Comparison of ENCODE assay signal across 9 cellular contexts in genomic region chr16:56643080-56643778, GRCh38. TPM values are rescaled to one million over a fixed set of nuclear protein-coding genes. Genes with fewer than 3 reads are reported as not detected.
DNase-seq lines count a peak whose midpoint lies in the region; ATAC-seq and TF ChIP-seq lines count a peak whose summit lies in the region.
"Had no signal": no experiment of that assay in that cellular context is flagged by ENCODE, and none has a peak within 500 bp of the region (broad histone marks: within the 10 kb centered on the region; RNA-seq: fewer than 3 reads in every experiment).

No MANE protein-coding gene starts in this region.

- no peaks in the 10 kb centered on the region for H3K9me3 Mint-ChIP-seq in natural killer cell treated with Interleukin-12 subunit alpha and Interleukin-12 subunit beta and Interleukin-15 and Interleukin-18, amount 100 ng/mL, for 72 hours
- no peaks in the 10 kb centered on the region for H3K9me3 Mint-ChIP-seq in stimulated activated naive CD8-positive, alpha-beta T cell treated with anti-CD3 and anti-CD28 coated beads, Interleukin-15, amount 100 ng/mL, for 72 hours

- peaks cover 11 to 29% (median 25%) of the 10 kb centered on the region in 4 donors for H3K4me1 ChIP-seq in esophagus muscularis mucosa

- no peaks in the 10 kb centered on the region for H3K9me3 ChIP-seq in esophagus muscularis mucosa

- H3K27ac Mint-ChIP-seq in natural killer cell treated with Interleukin-12 subunit alpha and Interleukin-12 subunit beta and Interleukin-15 and Interleukin-18, amount 100 ng/mL, for 72 hours, result no peak overlapping the region
- H3K27ac Mint-ChIP-seq in stimulated activated naive CD8-positive, alpha-beta T cell treated with anti-CD3 and anti-CD28 coated beads, Interleukin-15, amount 100 ng/mL, for 72 hours, result peak overlapping the region; percentile 80 to 85

- H3K27ac ChIP-seq in esophagus muscularis mucosa (replicated peaks in 1 of 4), result peak overlapping the region; percentile 4 to 40 (median 12)

- H3K4me3 ChIP-seq in esophagus muscularis mucosa, result peak overlapping the region; percentile 38 to 55 (median 42)

- TF ChIP-seq CTCF in LNCAP (IDR thresholded peaks at IDR 0.05) (peak; percentile 55), esophagus muscularis mucosa (IDR thresholded peaks at IDR 0.05) (peak; percentile 37 to 48 (median 39))

- DNase-seq in activated CD8-positive, alpha-beta memory T cell treated with anti-CD3 and anti-CD28 coated beads, Interleukin-2, amount 50 U/mL, for 1 hour (ENCODE audit: extremely low read depth), result peak; percentile 43
- DNase-seq in esophagus muscularis mucosa (ENCODE audit: extremely low spot score) (no peak), amniotic stem cell (lab: John Stamatoyannopoulos, UW) (no peak), NCI-H446 treated with DMSO at 0.1 percent for 48 hours (lab: John Stamatoyannopoulos, UW) (no peak)
- DNase-seq in natural killer cell treated with Interleukin-12 subunit alpha and Interleukin-12 subunit beta and Interleukin-15 and Interleukin-18, amount 100 ng/mL, for 72 hours (ENCODE audit: low spot score), result peak; percentile 90
- DNase-seq in stimulated activated naive CD8-positive, alpha-beta T cell treated with anti-CD3 and anti-CD28 coated beads, Interleukin-15, amount 100 ng/mL, for 72 hours, result peak; percentile 79 to 80

- peak overlapping the region; percentile 65 for H3K4me3 Mint-ChIP-seq in natural killer cell treated with Interleukin-12 subunit alpha and Interleukin-12 subunit beta and Interleukin-15 and Interleukin-18, amount 100 ng/mL, for 72 hours
- H3K4me3 Mint-ChIP-seq in stimulated activated naive CD8-positive, alpha-beta T cell treated with anti-CD3 and anti-CD28 coated beads, Interleukin-15, amount 100 ng/mL, for 72 hours, result peak overlapping the region; percentile 75 to 83

- peaks cover 20 to 27% of the 10 kb centered on the region in 2 donors for H3K4me1 Mint-ChIP-seq in natural killer cell treated with Interleukin-12 subunit alpha and Interleukin-12 subunit beta and Interleukin-15 and Interleukin-18, amount 100 ng/mL, for 72 hours (ENCODE audit: low read depth in 2 of 2)
- H3K4me1 Mint-ChIP-seq in stimulated activated naive CD8-positive, alpha-beta T cell treated with anti-CD3 and anti-CD28 coated beads, Interleukin-15, amount 100 ng/mL, for 72 hours, result peaks cover 31% of the 10 kb centered on the region

- peak; percentile 88 for TF ChIP-seq EP300 in esophagus muscularis mucosa (IDR thresholded peaks at IDR 0.05)

- ATAC-seq in GM18520 (IDR thresholded peaks at IDR 0.05; ENCODE audit: unreplicated experiment), result peak; percentile 77
- ATAC-seq in natural killer cell treated with Interleukin-12 subunit alpha and Interleukin-12 subunit beta and Interleukin-15 and Interleukin-18, amount 100 ng/mL, for 72 hours, result peak; percentile 99 to 100
- ATAC-seq in stimulated activated naive CD8-positive, alpha-beta T cell treated with anti-CD3 and anti-CD28 coated beads, Interleukin-15, amount 100 ng/mL, for 72 hours, result peak; percentile 100

- H3K27me3 ChIP-seq in esophagus muscularis mucosa, result peaks cover 0 to 98% (median 7%) of the 10 kb centered on the region in 4 donors

- no peaks in the 10 kb centered on the region for H3K36me3 ChIP-seq in esophagus muscularis mucosa

- H3K36me3 Mint-ChIP-seq in natural killer cell treated with Interleukin-12 subunit alpha and Interleukin-12 subunit beta and Interleukin-15 and Interleukin-18, amount 100 ng/mL, for 72 hours, result no peaks in the 10 kb centered on the region

- WGBS in esophagus muscularis mucosa, result 23% methylated on average over 26 of the region's 42 CpGs

- H3K27me3 Mint-ChIP-seq in natural killer cell treated with Interleukin-12 subunit alpha and Interleukin-12 subunit beta and Interleukin-15 and Interleukin-18, amount 100 ng/mL, for 72 hours, result peaks cover 19 to 48% of the 10 kb centered on the region in 2 donors
- H3K27me3 Mint-ChIP-seq in stimulated activated naive CD8-positive, alpha-beta T cell treated with anti-CD3 and anti-CD28 coated beads, Interleukin-15, amount 100 ng/mL, for 72 hours, result peaks cover 60% of the 10 kb centered on the region

- no peak for TF ChIP-seq POLR2A in esophagus muscularis mucosa (IDR thresholded peaks at IDR 0.05; ENCODE audit: low read depth)

- intact Hi-C loops in esophagus muscularis mucosa (cut with DNase I), result no loop called here

RNA-seq across cellular contexts. Expression of gene MT1A, which starts 4.8 kb away (rescaled TPM):
- 100 to 1,000 TPM in 1 of 4 donors, 10 to 100 TPM in 1, 1 to 10 TPM in 1, not detected in 1; 1.7 to 371 (median 21.3) TPM for total RNA-seq in esophagus muscularis mucosa
- total RNA-seq in natural killer cell treated with Interleukin-12 subunit alpha and Interleukin-12 subunit beta and Interleukin-15 and Interleukin-18, amount 100 ng/mL, for 72 hours, result 10 to 100 TPM in 1 of 2 donors, 1 to 10 TPM in 1; 6.3 to 22.4 TPM

RNA-seq across cellular contexts. Expression of gene MT1B, which starts 8.5 kb away (rescaled TPM):
- not detected for total RNA-seq in esophagus muscularis mucosa
- total RNA-seq in natural killer cell treated with Interleukin-12 subunit alpha and Interleukin-12 subunit beta and Interleukin-15 and Interleukin-18, amount 100 ng/mL, for 72 hours, result not detected
- total RNA-seq: dermis microvascular lymphatic vessel endothelial cell had no signal

RNA-seq across cellular contexts. Expression of gene MT1M, which starts 10.8 kb away (rescaled TPM):
- total RNA-seq in esophagus muscularis mucosa, result 10 to 100 TPM in 3 of 4 donors, 1 to 10 TPM in 1; 3.7 to 74.9 (median 14.9) TPM
- total RNA-seq in natural killer cell treated with Interleukin-12 subunit alpha and Interleukin-12 subunit beta and Interleukin-15 and Interleukin-18, amount 100 ng/mL, for 72 hours, result under 1 TPM in 1 of 2 donors, not detected in 1; 0.36 TPM

RNA-seq across cellular contexts. Expression of gene MT1F, which starts 14.5 kb away (rescaled TPM):
- total RNA-seq in esophagus muscularis mucosa, result 1 to 10 TPM; 2.1 to 7.1 (median 5.0) TPM
- total RNA-seq in natural killer cell treated with Interleukin-12 subunit alpha and Interleukin-12 subunit beta and Interleukin-15 and Interleukin-18, amount 100 ng/mL, for 72 hours, result 10 to 100 TPM; 11.1 to 19.9 TPM

RNA-seq across cellular contexts. Expression of gene MT1E, which starts 17.6 kb away (rescaled TPM):
- total RNA-seq in esophagus muscularis mucosa, result 100 to 1,000 TPM in 3 of 4 donors, 10 to 100 TPM in 1; 57.7 to 428 (median 146) TPM
- 100 to 1,000 TPM in 1 of 2 donors, 10 to 100 TPM in 1; 58.5 to 148 TPM for total RNA-seq in natural killer cell treated with Interleukin-12 subunit alpha and Interleukin-12 subunit beta and Interleukin-15 and Interleukin-18, amount 100 ng/mL, for 72 hours

Comparison
In these comparisons a context has a peak if more than half of its experiments do, and no peak if none do; other contexts are left out.
1. DNase-seq: peak in activated CD8-positive, alpha-beta memory T cell treated with anti-CD3 and anti-CD28 coated beads, Interleukin-2, amount 50 U/mL, for 1 hour (single experiment), natural killer cell treated with Interleukin-12 subunit alpha and Interleukin-12 subunit beta and Interleukin-15 and Interleukin-18, amount 100 ng/mL, for 72 hours (single experiment) and stimulated activated naive CD8-positive, alpha-beta T cell treated with anti-CD3 and anti-CD28 coated beads, Interleukin-15, amount 100 ng/mL, for 72 hours (2 of 2); none in esophagus muscularis mucosa (single experiment), amniotic stem cell (single experiment) and NCI-H446 treated with DMSO at 0.1 percent for 48 hours (single experiment).
2. H3K27ac Mint-ChIP-seq: peak in stimulated activated naive CD8-positive, alpha-beta T cell treated with anti-CD3 and anti-CD28 coated beads, Interleukin-15, amount 100 ng/mL, for 72 hours (2 of 2); none in natural killer cell treated with Interleukin-12 subunit alpha and Interleukin-12 subunit beta and Interleukin-15 and Interleukin-18, amount 100 ng/mL, for 72 hours (0 of 2).
3. Peak in every context shown above with its lines, with median percentiles within 50 percentile points of each other: ATAC-seq.